Comparison of ENCODE assay signal across 15 cellular contexts in genomic region chr3:196180346-196180745, GRCh38. TPM values are rescaled to one million over a fixed set of nuclear protein-coding genes. Genes with fewer than 3 reads are reported as not detected.
DNase-seq lines count a peak whose midpoint lies in the region; ATAC-seq, FAIRE-seq and TF ChIP-seq lines count a peak whose summit lies in the region.
"Had no signal": no experiment of that assay in that cellular context is flagged by ENCODE, and none has a peak within 500 bp of the region (broad histone marks: within the 10 kb centered on the region; RNA-seq: fewer than 3 reads in every experiment).

No MANE protein-coding gene starts in this region.

- no peak overlapping the region for H3K14ac ChIP-seq in neuronal stem cell (ENCODE audit: low read length)

- no peak for TF ChIP-seq POLR2A in thyroid gland (IDR thresholded peaks at IDR 0.05)

- H3K27ac Mint-ChIP-seq in CD4-positive, alpha-beta memory T cell = peak overlapping the region; percentile 91 to 99 (median 98)
- no peak overlapping the region for H3K27ac Mint-ChIP-seq in astrocyte (ENCODE audit: unreplicated experiment)

- no peak overlapping the region for H4K8ac ChIP-seq in neuronal stem cell (ENCODE audit: low read depth, low read length)

- POLR2A ChIA-PET in CD4-positive, alpha-beta memory T cell (lab: Charles Lee; ENCODE audit: partially characterized antibody) = interaction anchor here (1.0 to 5.5 kb wide), 13 partner anchors 9 to 322 kb away, joined by 3 to 124 read pairs (median 6); partner anchors contain the start of genes DYNLT2B and TFRC

- TF ChIP-seq CTCF in astrocyte (IDR thresholded peaks at IDR 0.05; ENCODE audit: insufficient read depth, low read depth, low read length) (no peak), thyroid gland (IDR thresholded peaks at IDR 0.05) (no peak)

- no peaks in the 10 kb centered on the region for H3K79me1 ChIP-seq in neuronal stem cell (ENCODE audit: low read depth, low read length)

- H4K91ac ChIP-seq in neuronal stem cell (ENCODE audit: low read depth, low read length, poor library complexity) = no peak overlapping the region

- H3K27me3 ChIP-seq in CD4-positive, alpha-beta memory T cell (ENCODE audit: insufficient read depth, low read length) = no peaks in the 10 kb centered on the region
- no peaks in the 10 kb centered on the region for H3K27me3 ChIP-seq in HUES64 (ENCODE audit: insufficient read depth, low read length)
- H3K27me3 ChIP-seq in astrocyte (ENCODE audit: insufficient read depth, low read length) = no peaks in the 10 kb centered on the region
- peaks cover 0 to 4% (median 1%) of the 10 kb centered on the region in 3 experiments for H3K27me3 ChIP-seq in neuronal stem cell (ENCODE audit: control insufficient read depth in 3 of 3, insufficient read depth in 3 of 3, low read depth in 1 of 3, low read length in 3 of 3)
- H3K27me3 ChIP-seq in thyroid gland = no peaks in the 10 kb centered on the region
- H3K27me3 ChIP-seq: ovary had no signal

- peak overlapping the region in 1 of 2 donors; percentile 34 for H3K4me3 ChIP-seq in CD4-positive, alpha-beta memory T cell (ENCODE audit: low read length in 2 of 2)
- H3K4me3 ChIP-seq in HUES64 (ENCODE audit: low read length) (no peak overlapping the region), astrocyte (ENCODE audit: insufficient read depth, low read depth, low read length) (no peak overlapping the region), neuronal stem cell (ENCODE audit: low read length in 2 of 2) (no peak overlapping the region), thyroid gland (replicated peaks in 1 of 3) (no peak overlapping the region)
- H3K4me3 ChIP-seq: ovary had no signal

- CTCF ChIA-PET in CD4-positive, alpha-beta memory T cell (lab: Charles Lee; ENCODE audit: partially characterized antibody) = interaction anchor here (1.0 to 2.3 kb wide), 7 partner anchors 12 to 113 kb away, joined by 3 to 33 read pairs (median 5); no protein-coding TSS in a partner anchor

- no peak overlapping the region for H2BK5ac ChIP-seq in neuronal stem cell (ENCODE audit: low read length)

- H2BK15ac ChIP-seq in neuronal stem cell (ENCODE audit: low read length) = peak overlapping the region; percentile 12

- H3K18ac ChIP-seq in neuronal stem cell (ENCODE audit: low read length) = peak overlapping the region; percentile 31

- no peaks in the 10 kb centered on the region for H3K9me3 Mint-ChIP-seq in CD4-positive, alpha-beta memory T cell
- peaks cover 1% of the 10 kb centered on the region for H3K9me3 Mint-ChIP-seq in astrocyte (ENCODE audit: unreplicated experiment)

- no peaks in the 10 kb centered on the region for H3K36me3 Mint-ChIP-seq in CD4-positive, alpha-beta memory T cell
- H3K36me3 Mint-ChIP-seq in astrocyte (ENCODE audit: low read depth, unreplicated experiment) = no peaks in the 10 kb centered on the region

- H3K36me3 ChIP-seq in CD4-positive, alpha-beta memory T cell (ENCODE audit: insufficient read depth, low read length) = no peaks in the 10 kb centered on the region
- no peaks in the 10 kb centered on the region for H3K36me3 ChIP-seq in HUES64 (ENCODE audit: insufficient read depth, low read length)
- H3K36me3 ChIP-seq in astrocyte (ENCODE audit: insufficient read depth, low read length) = no peaks in the 10 kb centered on the region
- no peaks in the 10 kb centered on the region for H3K36me3 ChIP-seq in neuronal stem cell (replicated peaks in 1 of 2; ENCODE audit: control insufficient read depth in 2 of 2, insufficient read depth in 2 of 2, low read length in 2 of 2)
- H3K36me3 ChIP-seq in thyroid gland = no peaks in the 10 kb centered on the region
- H3K36me3 ChIP-seq: ovary had no signal

- no peak for FAIRE-seq in astrocyte (lab: Jason Lieb, UNC)

- H3K27me3 Mint-ChIP-seq in CD4-positive, alpha-beta memory T cell = no peaks in the 10 kb centered on the region
- peaks cover 4% of the 10 kb centered on the region for H3K27me3 Mint-ChIP-seq in astrocyte (ENCODE audit: low read depth, unreplicated experiment)

- no peaks in the 10 kb centered on the region for H3K79me2 ChIP-seq in astrocyte (ENCODE audit: insufficient read depth, low read length)

- H2AK5ac ChIP-seq in neuronal stem cell (ENCODE audit: low read depth, low read length) = peak overlapping the region; percentile 19

- H2BK12ac ChIP-seq in neuronal stem cell (ENCODE audit: low read length) = no peak overlapping the region

- peak overlapping the region; percentile 75 for H3K4me2 ChIP-seq in astrocyte (ENCODE audit: low read length)
- H3K4me2 ChIP-seq in neuronal stem cell (ENCODE audit: insufficient read depth, low read length, poor library complexity, severe bottlenecking) = no peak overlapping the region

- no peaks in the 10 kb centered on the region for H4K20me1 ChIP-seq in astrocyte (ENCODE audit: insufficient read depth, low read length)

- peak overlapping the region in 7 of 8 donors; percentile 46 to 85 (median 79) for H3K4me3 Mint-ChIP-seq in CD4-positive, alpha-beta memory T cell
- H3K4me3 Mint-ChIP-seq in astrocyte (ENCODE audit: unreplicated experiment) = no peak overlapping the region

- H3K23ac ChIP-seq in neuronal stem cell (ENCODE audit: low read depth, low read length, poor library complexity) = no peak overlapping the region

- ATAC-seq in HG02938 (IDR thresholded peaks at IDR 0.05; ENCODE audit: unreplicated experiment) = no peak
- ATAC-seq: left lobe of liver had no signal

- H3K9ac ChIP-seq in HUES64 (ENCODE audit: low read depth, low read length) = no peak overlapping the region
- no peak overlapping the region for H3K9ac ChIP-seq in astrocyte (ENCODE audit: low read length)
- no peak overlapping the region for H3K9ac ChIP-seq in neuronal stem cell (ENCODE audit: low read depth, low read length, poor library complexity)

- WGBS in HUES64 = 94% methylated on average over 9 of the region's 9 CpGs
- no CpG with 5 or more reads among the region's 9 CpGs for WGBS in neuronal stem cell (ENCODE audit: extremely low coverage in 2 of 2, insufficient read length in 2 of 2, insufficient replicate concordance in 1 of 2), 2 donors
- 87% methylated on average over 9 of the region's 9 CpGs for whole genome bisulfite sequencing in thyroid gland, 2 donors

- no peaks in the 10 kb centered on the region for H3K9me3 ChIP-seq in CD4-positive, alpha-beta memory T cell (ENCODE audit: control insufficient read depth in 1 of 2, low read length in 2 of 2)
- H3K9me3 ChIP-seq in HUES64 (ENCODE audit: insufficient read depth, low read depth, low read length) (no peaks in the 10 kb centered on the region), astrocyte (ENCODE audit: insufficient read depth, low read depth, low read length) (no peaks in the 10 kb centered on the region), neuronal stem cell (replicated peaks in 1 of 2; ENCODE audit: control insufficient read depth in 2 of 2, insufficient read depth in 1 of 2, low read depth in 1 of 2, low read length in 2 of 2) (no peaks in the 10 kb centered on the region), thyroid gland (no peaks in the 10 kb centered on the region)
- H3K9me3 ChIP-seq: ovary had no signal

- no peak overlapping the region for H2BK120ac ChIP-seq in neuronal stem cell (ENCODE audit: low read depth, low read length)

- intact Hi-C loops in CD4-positive, alpha-beta memory T cell (cut with micrococcal nuclease) = no loop called here
- intact Hi-C loops in thyroid gland (cut with DNase I) = no loop called here

- peak overlapping the region; percentile 67 for H2AFZ ChIP-seq in astrocyte (ENCODE audit: low read depth, low read length)
- H2AFZ ChIP-seq in neuronal stem cell (ENCODE audit: low read length) = peak overlapping the region; percentile 75

- H3K27ac ChIP-seq in CD4-positive, alpha-beta memory T cell (ENCODE audit: low read depth, low read length) = peak overlapping the region; percentile 61
- H3K27ac ChIP-seq in HUES64 (ENCODE audit: low read depth, low read length) (0 out of 2 replicates have a peak overlapping the region, but pooled peaks have one; percentile 32), astrocyte (ENCODE audit: low read depth, low read length) (no peak overlapping the region), neuronal stem cell (replicated peaks; ENCODE audit: low read length) (no peak overlapping the region), thyroid gland (no peak overlapping the region)
- H3K27ac ChIP-seq: C4-2B, ovary had no signal

- H3K4me1 ChIP-seq in CD4-positive, alpha-beta memory T cell (ENCODE audit: insufficient read depth, low read length) = peaks cover 66% of the 10 kb centered on the region
- H3K4me1 ChIP-seq in HUES64 (ENCODE audit: insufficient read depth, low read length) = peaks cover 12% of the 10 kb centered on the region
- H3K4me1 ChIP-seq in astrocyte (ENCODE audit: insufficient read depth, low read length) = peaks cover 10% of the 10 kb centered on the region
- peaks cover 6 to 8% of the 10 kb centered on the region in 2 donors for H3K4me1 ChIP-seq in neuronal stem cell (ENCODE audit: control insufficient read depth in 2 of 2, insufficient read depth in 1 of 2, low read depth in 1 of 2, low read length in 2 of 2)
- no peaks in the 10 kb centered on the region for H3K4me1 ChIP-seq in thyroid gland

- DNase-seq in CD4-positive, alpha-beta memory T cell = no peak
- no peak for DNase-seq in astrocyte (ENCODE audit: low read depth)
- DNase-seq in neuronal stem cell (ENCODE audit: low spot score) = no peak
- no peak for DNase-seq in mucosa of gallbladder (ENCODE audit: low spot score)
- no peak for DNase-seq in thyroid gland
- DNase-seq in HK-2 (ENCODE audit: unreplicated experiment) = no peak
- DNase-seq: glutamatergic neuron, ovary had no signal

- H3K4ac ChIP-seq in neuronal stem cell (ENCODE audit: low read length) = no peak overlapping the region

- H3K4me1 Mint-ChIP-seq in CD4-positive, alpha-beta memory T cell = peaks cover 34 to 64% (median 47%) of the 10 kb centered on the region in 4 donors
- peaks cover 8% of the 10 kb centered on the region for H3K4me1 Mint-ChIP-seq in astrocyte (ENCODE audit: low read depth, unreplicated experiment)

RNA-seq across cellular contexts. Expression of gene ZDHHC19, which starts 30.9 kb away (rescaled TPM):
- not detected for total RNA-seq in CD4-positive, alpha-beta memory T cell
- polyA plus RNA-seq in CD4-positive, alpha-beta memory T cell = not detected
- polyA plus RNA-seq in HUES64 (2013, experiment 1 of 2) = 1.4 TPM
- 4.6 TPM for polyA plus RNA-seq in HUES64 (2013, experiment 2 of 2)
- total RNA-seq in astrocyte (0.41 TPM in 1 of 2 replicates, not detected in the other), mucosa of gallbladder (1.2 TPM), thyroid gland (not detected)
- 1.1 TPM for polyA plus RNA-seq in neuronal stem cell (2013, experiment 1 of 2)
- polyA plus RNA-seq in neuronal stem cell (2013, experiment 2 of 2) = 0.84 TPM
- total RNA-seq: H4, HT1080 had no signal

RNA-seq across cellular contexts. Expression of gene SLC51A, which starts 36.0 kb away (rescaled TPM):
- not detected for total RNA-seq in CD4-positive, alpha-beta memory T cell
- 1 to 10 TPM in 1 of 2 donors, not detected in 1; 2.7 TPM for polyA plus RNA-seq in CD4-positive, alpha-beta memory T cell
- polyA plus RNA-seq in HUES64 (2013, experiment 1 of 2) = 2.3 TPM
- polyA plus RNA-seq in HUES64 (2013, experiment 2 of 2) = 1.5 TPM
- total RNA-seq in astrocyte (not detected in 2 replicates), mucosa of gallbladder (0.63 TPM), thyroid gland (under 1 TPM in 2 of 4 donors, not detected in 2; 0.56 to 0.63 TPM)
- 0.07 TPM for polyA plus RNA-seq in neuronal stem cell (2013, experiment 1 of 2)
- not detected for polyA plus RNA-seq in neuronal stem cell (2013, experiment 2 of 2)
- total RNA-seq: H4, HT1080, SK-MEL-5 had no signal

Comparison
In these comparisons a context has a peak if more than half of its experiments do, and no peak if none do; other contexts are left out.
1. H3K27ac ChIP-seq: peak in CD4-positive, alpha-beta memory T cell (single experiment) and HUES64 (single experiment); none in astrocyte (single experiment), neuronal stem cell (single experiment) and thyroid gland (0 of 3).